In the genomic region with DNA sequence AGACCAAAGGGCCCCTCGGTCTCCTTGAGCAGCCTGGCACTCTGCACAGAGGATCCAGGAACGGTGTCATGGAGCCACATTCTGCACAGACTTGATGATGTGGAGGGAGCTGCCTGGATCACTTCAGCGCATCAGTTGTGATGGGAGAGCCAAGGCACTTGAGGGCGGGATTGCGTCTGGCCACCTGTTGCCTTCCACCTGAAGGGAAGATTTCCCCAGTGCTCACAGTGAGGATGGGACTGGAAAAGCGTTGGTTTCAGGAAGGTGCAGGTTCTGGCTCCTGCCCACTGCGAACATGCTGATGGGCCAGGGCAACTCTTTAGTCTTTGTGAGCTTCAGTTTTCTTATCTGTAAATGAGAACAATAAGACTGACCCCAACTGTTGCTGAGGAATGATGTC, we compare ENCODE assay signal across 17 cellular contexts. TPM values are rescaled to one million over a fixed set of nuclear protein-coding genes. Genes with fewer than 3 reads are reported as not detected.
A peak's percentile ranks its signal among the peaks of the same experiment; 100 is the strongest.
DNase-seq lines count a peak whose midpoint lies in the region; ATAC-seq and TF ChIP-seq lines count a peak whose summit lies in the region.
"Had no signal": no experiment of that assay in that cellular context is flagged by ENCODE, and none has a peak within 500 bp of the region (broad histone marks: within the 10 kb centered on the region; RNA-seq: fewer than 3 reads in every experiment).

No MANE protein-coding gene starts in this region.

- H2AFZ ChIP-seq in GM23248 = no peak overlapping the region
- H2AFZ ChIP-seq: parathyroid adenoma had no signal

- H3K4me1 Mint-ChIP-seq in CD4-positive, CD25-positive, alpha-beta regulatory T cell = peaks cover 0 to 55% (median 29%) of the 10 kb centered on the region in 4 donors
- peaks cover 26% of the 10 kb centered on the region for H3K4me1 Mint-ChIP-seq in activated naive CD8-positive, alpha-beta T cell treated with anti-CD3 and anti-CD28 coated beads, Interleukin-2, amount 10 ng/mL, durations not matched to agents 7 days and 5 days

- H3K9ac ChIP-seq in GM23248 (peak overlapping the region; percentile 89), mucosa of stomach (ENCODE audit: low read length) (peak overlapping the region; percentile 7)
- H3K9ac ChIP-seq: parathyroid adenoma had no signal

- no peaks in the 10 kb centered on the region for H3K9me2 ChIP-seq in GM23248 (ENCODE audit: insufficient read depth)

- peak overlapping the region; percentile 42 to 79 (median 52) for H3K27ac Mint-ChIP-seq in CD4-positive, CD25-positive, alpha-beta regulatory T cell
- H3K27ac Mint-ChIP-seq in activated naive CD8-positive, alpha-beta T cell treated with anti-CD3 and anti-CD28 coated beads, Interleukin-2, amount 10 ng/mL, durations not matched to agents 7 days and 5 days = peak overlapping the region; percentile 42

- 93 to 97% methylated on average over 7 of the region's 7 CpGs for WGBS in GM23248 (ENCODE audit: low coverage in 1 of 2, low lambda C conversion rate in 2 of 2, missing lambda C conversion rate in 2 of 2), 2 experiments

- no peaks in the 10 kb centered on the region for H4K20me1 ChIP-seq in GM23248 (ENCODE audit: insufficient read depth)

- H3K4me3 ChIP-seq in CD4-positive, CD25-positive, alpha-beta regulatory T cell (ENCODE audit: low read depth, low read length) = no peak overlapping the region
- H3K4me3 ChIP-seq in GM23248 (no peak overlapping the region), mucosa of stomach (ENCODE audit: low read length) (no peak overlapping the region)
- H3K4me3 ChIP-seq: adrenal gland, upper lobe of left lung had no signal

- peaks cover 11% of the 10 kb centered on the region for H3K36me3 Mint-ChIP-seq in CD4-positive, CD25-positive, alpha-beta regulatory T cell
- peaks cover 11% of the 10 kb centered on the region for H3K36me3 Mint-ChIP-seq in activated naive CD8-positive, alpha-beta T cell treated with anti-CD3 and anti-CD28 coated beads, Interleukin-2, amount 10 ng/mL, durations not matched to agents 7 days and 5 days

- H3F3A ChIP-seq in GM23248 (ENCODE audit: insufficient read depth) = peaks cover 6% of the 10 kb centered on the region

- ATAC-seq in CD4-positive, CD25-positive, alpha-beta regulatory T cell (ENCODE audit: low read depth in 2 of 2) = no peak
- no peak for ATAC-seq in activated naive CD8-positive, alpha-beta T cell treated with anti-CD3 and anti-CD28 coated beads, Interleukin-2, amount 10 ng/mL, durations not matched to agents 7 days and 5 days (ENCODE audit: low read depth)
- ATAC-seq in omental fat pad (ENCODE audit: low FRiP score) = no peak
- ATAC-seq: T-cell had no signal

- peaks cover 32% of the 10 kb centered on the region for H3K4me1 ChIP-seq in CD4-positive, CD25-positive, alpha-beta regulatory T cell (ENCODE audit: control insufficient read depth, insufficient read depth, low read length, poor library complexity, severe bottlenecking)
- H3K4me1 ChIP-seq in GM23248 (ENCODE audit: insufficient read depth) (peaks cover 11% of the 10 kb centered on the region), mucosa of stomach (ENCODE audit: control insufficient read depth, insufficient read depth, low read length) (peaks cover 41% of the 10 kb centered on the region)

- no peak for DNase-seq in CD4-positive, CD25-positive, alpha-beta regulatory T cell
- DNase-seq in GM23248 (no peak), NCI-H2081 treated with DMSO at 0.1 percent for 48 hours (lab: John Stamatoyannopoulos, UW) (no peak), omental fat pad (ENCODE audit: low spot score) (no peak), iPS-NIHi11 (ENCODE audit: low spot score) (no peak)
- DNase-seq in activated naive CD8-positive, alpha-beta T cell treated with anti-CD3 and anti-CD28 coated beads, Interleukin-2, amount 10 ng/mL, durations not matched to agents 7 days and 5 days = no peak
- no peak for DNase-seq in stimulated activated CD4-positive, alpha-beta T cell treated with anti-CD3 and anti-CD28 coated beads, Interleukin-1b, Interleukin-23, amount 100 ng/mL, for 48 hours
- DNase-seq: adrenal gland, cerebellar nuclear complex, DMS79 treated with DMSO at 0.1 percent for 48 hours, hypothalamus, midbrain, NCI-H774, T-cell, upper lobe of left lung had no signal

- TF ChIP-seq CTCF in omental fat pad (IDR thresholded peaks at IDR 0.05) = no peak

- in situ Hi-C loops in GM23248 (cut with MboI) = no loop called here

- H3K36me3 ChIP-seq in CD4-positive, CD25-positive, alpha-beta regulatory T cell (ENCODE audit: control insufficient read depth, insufficient read depth, low read length) = peaks cover 47% of the 10 kb centered on the region
- H3K36me3 ChIP-seq in GM23248 (ENCODE audit: low read depth) (peaks cover 11% of the 10 kb centered on the region; the same call in 1 of the 2 replicates), mucosa of stomach (ENCODE audit: control insufficient read depth, insufficient read depth, low read length) (peaks cover 22% of the 10 kb centered on the region)

- H3K27me3 Mint-ChIP-seq in CD4-positive, CD25-positive, alpha-beta regulatory T cell = no peaks in the 10 kb centered on the region
- no peaks in the 10 kb centered on the region for H3K27me3 Mint-ChIP-seq in activated naive CD8-positive, alpha-beta T cell treated with anti-CD3 and anti-CD28 coated beads, Interleukin-2, amount 10 ng/mL, durations not matched to agents 7 days and 5 days
- H3K27me3 Mint-ChIP-seq: T-cell had no signal

- no peaks in the 10 kb centered on the region for H3K9me3 ChIP-seq in CD4-positive, CD25-positive, alpha-beta regulatory T cell (ENCODE audit: control insufficient read depth in 2 of 2, low read length in 2 of 2)
- H3K9me3 ChIP-seq in GM23248 (ENCODE audit: low read depth) = no peaks in the 10 kb centered on the region
- H3K9me3 ChIP-seq in mucosa of stomach (ENCODE audit: control insufficient read depth, low read length) = no peaks in the 10 kb centered on the region
- H3K9me3 ChIP-seq: adrenal gland, upper lobe of left lung had no signal

- no peaks in the 10 kb centered on the region for H3K27me3 ChIP-seq in CD4-positive, CD25-positive, alpha-beta regulatory T cell (ENCODE audit: control insufficient read depth, insufficient read depth, low read length)
- no peaks in the 10 kb centered on the region for H3K27me3 ChIP-seq in GM23248 (replicated peaks; ENCODE audit: insufficient read depth)
- no peaks in the 10 kb centered on the region for H3K27me3 ChIP-seq in mucosa of stomach (ENCODE audit: control insufficient read depth, insufficient read depth, low read length)
- H3K27me3 ChIP-seq: adrenal gland, upper lobe of left lung had no signal

- H3K27ac ChIP-seq in CD4-positive, CD25-positive, alpha-beta regulatory T cell (ENCODE audit: insufficient read depth, low read length, poor library complexity, severe bottlenecking) = no peak overlapping the region
- no peak overlapping the region for H3K27ac ChIP-seq in GM23248
- H3K27ac ChIP-seq: adrenal gland, parathyroid adenoma, upper lobe of left lung had no signal

- H3K9me3 Mint-ChIP-seq in CD4-positive, CD25-positive, alpha-beta regulatory T cell = no peaks in the 10 kb centered on the region
- no peaks in the 10 kb centered on the region for H3K9me3 Mint-ChIP-seq in activated naive CD8-positive, alpha-beta T cell treated with anti-CD3 and anti-CD28 coated beads, Interleukin-2, amount 10 ng/mL, durations not matched to agents 7 days and 5 days
- H3K9me3 Mint-ChIP-seq: T-cell had no signal

- H3K4me2 ChIP-seq in GM23248 (ENCODE audit: unreplicated experiment) = no peak overlapping the region

- POLR2A ChIA-PET in activated naive CD8-positive, alpha-beta T cell treated with anti-CD3 and anti-CD28 coated beads, Interleukin-2, amount 10 ng/mL, durations not matched to agents 7 days and 5 days (lab: Charles Lee) = interaction anchor here (1.0 to 1.5 kb wide), 3 partner anchors 22 to 205 kb away, joined by 3 to 4 read pairs (median 3); no protein-coding TSS in a partner anchor

- peaks cover 89% of the 10 kb centered on the region for H3K79me2 ChIP-seq in GM23248 (ENCODE audit: insufficient read depth)

- H3K4me3 Mint-ChIP-seq in CD4-positive, CD25-positive, alpha-beta regulatory T cell = peak overlapping the region in 2 of 4 donors; percentile 57 to 92
- H3K4me3 Mint-ChIP-seq in activated naive CD8-positive, alpha-beta T cell treated with anti-CD3 and anti-CD28 coated beads, Interleukin-2, amount 10 ng/mL, durations not matched to agents 7 days and 5 days = no peak overlapping the region

RNA-seq across cellular contexts. Expression of a gene that starts 2.6 kb away (rescaled TPM):
- 91.3 TPM for total RNA-seq in CD4-positive, CD25-positive, alpha-beta regulatory T cell
- 100 to 1,000 TPM; 156 to 184 (median 173) TPM for polyA plus RNA-seq in CD4-positive, CD25-positive, alpha-beta regulatory T cell
- total RNA-seq in GM23248 (2014; rRNA removed; shearing (Covaris generic)) = 69.7 and 135 TPM in 2 replicates
- polyA plus RNA-seq in GM23248 (2016; fragmentation: Nextera tagmentation; extraction: Ambion mirVana) = 328 and 331 TPM in 2 replicates
- total RNA-seq in activated naive CD8-positive, alpha-beta T cell treated with anti-CD3 and anti-CD28 coated beads, Interleukin-2, amount 10 ng/mL, durations not matched to agents 7 days and 5 days = 100 to 1,000 TPM; 140 to 147 TPM
- total RNA-seq in omental fat pad = 10 to 100 TPM; 59.4 to 91.7 (median 72.7) TPM

RNA-seq across cellular contexts. Expression of a gene that starts 2.9 kb away (rescaled TPM):
- 7.3 TPM for total RNA-seq in CD4-positive, CD25-positive, alpha-beta regulatory T cell
- polyA plus RNA-seq in CD4-positive, CD25-positive, alpha-beta regulatory T cell = 1 to 10 TPM; 1.3 to 3.2 (median 2.1) TPM
- 6.3 and 8.8 TPM in 2 replicates for total RNA-seq in GM23248 (2014; rRNA removed; shearing (Covaris generic))
- polyA plus RNA-seq in GM23248 (2016; fragmentation: Nextera tagmentation; extraction: Ambion mirVana) = 5.5 and 7.2 TPM in 2 replicates
- 10 to 100 TPM; 10.5 to 11.6 TPM for total RNA-seq in activated naive CD8-positive, alpha-beta T cell treated with anti-CD3 and anti-CD28 coated beads, Interleukin-2, amount 10 ng/mL, durations not matched to agents 7 days and 5 days
- 1 to 10 TPM; 4.0 to 9.1 (median 6.4) TPM for total RNA-seq in omental fat pad

RNA-seq across cellular contexts. Expression of a gene that starts 18.1 kb away (rescaled TPM):
- 7.6 TPM for total RNA-seq in CD4-positive, CD25-positive, alpha-beta regulatory T cell
- polyA plus RNA-seq in CD4-positive, CD25-positive, alpha-beta regulatory T cell = 1 to 10 TPM; 6.3 to 9.7 (median 8.4) TPM
- 51.3 and 59.1 TPM in 2 replicates for total RNA-seq in GM23248 (2014; rRNA removed; shearing (Covaris generic))
- 24.7 and 29.1 TPM in 2 replicates for polyA plus RNA-seq in GM23248 (2016; fragmentation: Nextera tagmentation; extraction: Ambion mirVana)
- total RNA-seq in activated naive CD8-positive, alpha-beta T cell treated with anti-CD3 and anti-CD28 coated beads, Interleukin-2, amount 10 ng/mL, durations not matched to agents 7 days and 5 days = 1 to 10 TPM; 9.6 to 9.9 TPM
- 10 to 100 TPM; 20.8 to 33.3 (median 23.9) TPM for total RNA-seq in omental fat pad
